Comparison of ENCODE assay signal across 8 cellular contexts in the genomic region with DNA sequence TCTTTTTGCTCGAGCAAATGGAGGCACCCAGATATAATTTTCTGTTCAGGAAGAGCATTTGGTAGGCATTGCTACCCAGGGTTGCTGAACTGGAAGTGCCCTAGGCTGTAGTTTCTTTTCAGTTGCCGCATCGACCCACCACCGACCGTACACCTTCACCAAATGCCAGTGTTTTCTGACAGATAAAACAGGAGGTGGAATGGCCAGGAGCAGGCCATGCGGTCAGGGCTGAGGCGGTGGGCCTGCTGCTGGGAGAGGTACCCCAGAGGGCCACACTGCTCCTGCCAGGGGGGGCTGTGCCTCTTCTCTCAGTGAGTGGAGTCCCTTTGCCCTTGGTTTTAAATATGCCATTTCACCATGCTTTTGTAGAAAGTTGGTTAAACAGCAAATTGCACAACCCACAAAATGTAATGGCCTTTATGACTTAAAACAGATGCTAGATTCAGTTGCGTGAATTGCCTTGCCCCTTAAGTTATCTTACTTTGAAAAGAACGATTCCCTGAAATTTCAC. TPM values are rescaled to one million over a fixed set of nuclear protein-coding genes. Genes with fewer than 3 reads are reported as not detected.
A peak's percentile ranks its signal among the peaks of the same experiment; 100 is the strongest.
DNase-seq lines count a peak whose midpoint lies in the region; ATAC-seq and TF ChIP-seq lines count a peak whose summit lies in the region.

No MANE protein-coding gene starts in this region.

- no peak overlapping the region for H3K23ac ChIP-seq in H9 (ENCODE audit: insufficient read length, low read depth, low read length)

- no peak overlapping the region for H4K8ac ChIP-seq in H9 (replicated peaks; ENCODE audit: insufficient read length, low read depth, low read length)

- H3K4me3 ChIP-seq in ACC112 (ENCODE audit: low read depth, low read length) (peak overlapping the region; percentile 76), brain microvascular endothelial cell (ENCODE audit: low read depth, low read length) (peak overlapping the region; percentile 24)

- DNase-seq in brain microvascular endothelial cell (no peak), memory B cell (ENCODE audit: low spot score in 2 of 2) (no peak), nucleus accumbens (lab: John Stamatoyannopoulos, UW) (no peak), H9 (no peak)
- no peak for DNase-seq in activated CD4-positive, CD25-positive, alpha-beta regulatory T cell treated with anti-CD3 and anti-CD28 coated beads, Interleukin-2, amount 50 U/mL, for 72 hours

- WGBS in H9 (ENCODE audit: extremely low coverage, insufficient read length, low lambda C conversion rate), result no CpG with 5 or more reads among the region's 9 CpGs

- H3K4me1 ChIP-seq in ACC112 (ENCODE audit: control insufficient read depth, insufficient read depth, low read length, unreplicated experiment), result peaks cover 23% of the 10 kb centered on the region
- no peaks in the 10 kb centered on the region for H3K4me1 ChIP-seq in H9 (ENCODE audit: insufficient read depth, low read length)

- in situ Hi-C loops in brain microvascular endothelial cell (cut with HindIII; ENCODE audit: low pct_ligation_motif_present, low sequenced_read_pairs), result no loop called here

- H3K79me2 ChIP-seq in ACC112 (ENCODE audit: control insufficient read depth, insufficient read depth, low read length, unreplicated experiment) (peaks cover 25% of the 10 kb centered on the region), H9 (ENCODE audit: insufficient read depth, low read length) (no peaks in the 10 kb centered on the region)

- H2BK20ac ChIP-seq in H9 (ENCODE audit: low read depth, low read length, poor library complexity, severe bottlenecking), result no peak overlapping the region

- H3K27me3 Mint-ChIP-seq in memory B cell, result no peaks in the 10 kb centered on the region
- H3K27me3 Mint-ChIP-seq in H9 (ENCODE audit: low read depth), result no peaks in the 10 kb centered on the region

- H2AK5ac ChIP-seq in H9 (ENCODE audit: insufficient read length, low read length), result no peak overlapping the region

- no peak overlapping the region for H4K91ac ChIP-seq in H9 (ENCODE audit: insufficient read length, low read depth, low read length)

- H4K5ac ChIP-seq in H9 (ENCODE audit: insufficient read length, low read depth, low read length), result no peak overlapping the region

- H2AFZ ChIP-seq in ACC112 (ENCODE audit: low read length, unreplicated experiment) (peak overlapping the region; percentile 93), H9 (ENCODE audit: low read length) (no peak overlapping the region)

- H3K56ac ChIP-seq in H9 (ENCODE audit: insufficient read length, low read depth, low read length), result no peak overlapping the region

- no peak overlapping the region for H2BK15ac ChIP-seq in H9 (ENCODE audit: low read depth, low read length)

- H3K36me3 ChIP-seq in ACC112 (ENCODE audit: insufficient read depth, low read length) (no peaks in the 10 kb centered on the region), KOPT-K1 (ENCODE audit: insufficient read depth, low read length) (no peaks in the 10 kb centered on the region), brain microvascular endothelial cell (replicated peaks) (no peaks in the 10 kb centered on the region)

- H3K4me1 Mint-ChIP-seq in memory B cell, result peaks cover 29% of the 10 kb centered on the region
- H3K4me1 Mint-ChIP-seq in H9, result no peaks in the 10 kb centered on the region

- peak; percentile 1 for TF ChIP-seq CTCF in brain microvascular endothelial cell (IDR thresholded peaks at IDR 0.05; ENCODE audit: low read depth, low read length, missing control alignments)
- TF ChIP-seq CTCF in H9 (conservative IDR thresholded peaks at IDR 0.05), result no peak

- H3K27me3 ChIP-seq in ACC112 (ENCODE audit: insufficient read depth, low read length), result no peaks in the 10 kb centered on the region
- no peaks in the 10 kb centered on the region for H3K27me3 ChIP-seq in brain microvascular endothelial cell (replicated peaks)
- no peaks in the 10 kb centered on the region for H3K27me3 ChIP-seq in H9 (ENCODE audit: insufficient read depth, low read length)

- H3K23me2 ChIP-seq in H9 (ENCODE audit: insufficient read length, low read depth, low read length, poor library complexity, severe bottlenecking), result no peaks in the 10 kb centered on the region

- H3K27ac Mint-ChIP-seq in memory B cell (peak overlapping the region; percentile 82), H9 (no peak overlapping the region)

- H3K18ac ChIP-seq in H9 (ENCODE audit: insufficient read length, low read depth, low read length), result no peak overlapping the region

- H3K36me3 Mint-ChIP-seq in memory B cell, result peaks cover 5% of the 10 kb centered on the region
- no peaks in the 10 kb centered on the region for H3K36me3 Mint-ChIP-seq in H9 (ENCODE audit: insufficient read depth in 1 of 3, low read depth in 3 of 3)

- H2BK120ac ChIP-seq in H9 (ENCODE audit: low read depth, low read length, poor library complexity, severe bottlenecking), result no peak overlapping the region

- no peak overlapping the region for H3K4me2 ChIP-seq in H9 (ENCODE audit: insufficient read depth, insufficient read length, low read length)

- no peak overlapping the region for H3K9ac ChIP-seq in H9 (ENCODE audit: extremely low read depth, insufficient read length, low read length)

- H3K4ac ChIP-seq in H9 (ENCODE audit: low read depth, low read length), result no peak overlapping the region

- no peak overlapping the region for H3K14ac ChIP-seq in H9 (ENCODE audit: insufficient read depth, low read length)

- H3K9me3 Mint-ChIP-seq in memory B cell (peaks cover 5% of the 10 kb centered on the region), H9 (no peaks in the 10 kb centered on the region; a peak in 1 of 5 replicates)

- no peaks in the 10 kb centered on the region for H3K79me1 ChIP-seq in H9 (ENCODE audit: insufficient read depth, low read depth, low read length, poor library complexity, severe bottlenecking)

- peak overlapping the region; percentile 79 for H3K27ac ChIP-seq in ACC112 (ENCODE audit: low read depth, low read length)
- H3K27ac ChIP-seq in KOPT-K1 (ENCODE audit: low read depth, low read length, poor library complexity, severe bottlenecking), result peak overlapping the region; percentile 88
- H3K27ac ChIP-seq in brain microvascular endothelial cell, result peak overlapping the region; percentile 36
- no peak overlapping the region for H3K27ac ChIP-seq in H9 (ENCODE audit: insufficient read length, low read depth, low read length)

- H4K20me1 ChIP-seq in H9 (ENCODE audit: control insufficient read depth, insufficient read depth, insufficient read length), result no peaks in the 10 kb centered on the region

- no peaks in the 10 kb centered on the region for H3K9me3 ChIP-seq in KOPT-K1 (ENCODE audit: insufficient read depth, low read length, poor library complexity, severe bottlenecking)
- H3K9me3 ChIP-seq in H9 (ENCODE audit: control insufficient read depth, low read depth, low read length), result no peaks in the 10 kb centered on the region

- no peak overlapping the region for H2BK12ac ChIP-seq in H9 (ENCODE audit: insufficient read length, low read depth, low read length)

- no peak overlapping the region for H2BK5ac ChIP-seq in H9 (ENCODE audit: insufficient read length, low read length)

- H3K4me3 Mint-ChIP-seq in memory B cell (peak overlapping the region; percentile 76), H9 (no peak overlapping the region)

- ATAC-seq in memory B cell (ENCODE audit: low read depth) (no peak), HG03175 (IDR thresholded peaks at IDR 0.05; ENCODE audit: unreplicated experiment) (no peak)

- no peak overlapping the region for H3T11ph ChIP-seq in H9 (ENCODE audit: low read length)

RNA-seq across cellular contexts. Expression of gene TSHZ1, which starts 36.5 kb away (rescaled TPM):
- 0.15 and 0.24 TPM in 2 replicates for total RNA-seq in H9 (2021)

RNA-seq across cellular contexts. Expression of gene PTGR3, which starts 38.2 kb away (rescaled TPM):
- total RNA-seq in H9 (2021), result 1.6 and 2.7 TPM in 2 replicates
